In genomic region chrX:1661922-1662221, GRCh38 we compare ENCODE assay signal across 13 cellular contexts. TPM values are rescaled to one million over a fixed set of nuclear protein-coding genes. Genes with fewer than 3 reads are reported as not detected.
DNase-seq lines count a peak whose midpoint lies in the region; ATAC-seq lines count a peak whose summit lies in the region.
"Had no signal": no experiment of that assay in that cellular context is flagged by ENCODE, and none has a peak within 500 bp of the region (broad histone marks: within the 10 kb centered on the region; RNA-seq: fewer than 3 reads in every experiment).

No MANE protein-coding gene starts in this region.

- peak overlapping the region; percentile 87 for H3K4me3 Mint-ChIP-seq in activated CD4-positive, alpha-beta T cell treated with anti-CD3 and anti-CD28 coated beads, Interleukin-2, amount 10 ng/mL, durations not matched to agents 24 days and 14 days
- peak overlapping the region; percentile 90 for H3K4me3 Mint-ChIP-seq in activated naive CD8-positive, alpha-beta T cell treated with anti-CD3 and anti-CD28 coated beads, Interleukin-2, amount 10 ng/mL, durations not matched to agents 7 days and 5 days
- peak overlapping the region; percentile 70 for H3K4me3 Mint-ChIP-seq in stimulated activated effector memory CD8-positive, alpha-beta T cell treated with anti-CD3 and anti-CD28 coated beads, Interleukin-12 subunit alpha, Interleukin-12 subunit beta, amount 100 ng/mL, for 72 hours

- intact Hi-C loops in activated CD4-positive, alpha-beta T cell treated with anti-CD3 and anti-CD28 coated beads, Interleukin-2, amount 10 ng/mL, durations not matched to agents 24 days and 14 days (cut with micrococcal nuclease), result loop anchor here (1.0 kb wide), 2 partner anchors 71 to 209 kb away; partner anchors contain the start of gene AKAP17A

- H3K9me3 Mint-ChIP-seq in activated CD4-positive, alpha-beta T cell treated with anti-CD3 and anti-CD28 coated beads, Interleukin-2, amount 10 ng/mL, durations not matched to agents 24 days and 14 days, result no peaks in the 10 kb centered on the region
- no peaks in the 10 kb centered on the region for H3K9me3 Mint-ChIP-seq in activated naive CD8-positive, alpha-beta T cell treated with anti-CD3 and anti-CD28 coated beads, Interleukin-2, amount 10 ng/mL, durations not matched to agents 7 days and 5 days
- no peaks in the 10 kb centered on the region for H3K9me3 Mint-ChIP-seq in stimulated activated effector memory CD8-positive, alpha-beta T cell treated with anti-CD3 and anti-CD28 coated beads, Interleukin-12 subunit alpha, Interleukin-12 subunit beta, amount 100 ng/mL, for 72 hours

- POLR2A ChIA-PET in activated naive CD8-positive, alpha-beta T cell treated with anti-CD3 and anti-CD28 coated beads, Interleukin-2, amount 10 ng/mL, durations not matched to agents 7 days and 5 days (lab: Charles Lee), result no interaction called here

- H3K27me3 Mint-ChIP-seq in activated CD4-positive, alpha-beta T cell treated with anti-CD3 and anti-CD28 coated beads, Interleukin-2, amount 10 ng/mL, durations not matched to agents 24 days and 14 days, result no peaks in the 10 kb centered on the region
- no peaks in the 10 kb centered on the region for H3K27me3 Mint-ChIP-seq in activated naive CD8-positive, alpha-beta T cell treated with anti-CD3 and anti-CD28 coated beads, Interleukin-2, amount 10 ng/mL, durations not matched to agents 7 days and 5 days

- peak; percentile 13 for ATAC-seq in HG03097 (IDR thresholded peaks at IDR 0.05; ENCODE audit: low FRiP score, unreplicated experiment)
- peak; percentile 39 for ATAC-seq in activated naive CD8-positive, alpha-beta T cell treated with anti-CD3 and anti-CD28 coated beads, Interleukin-2, amount 10 ng/mL, durations not matched to agents 7 days and 5 days (ENCODE audit: low read depth)
- peak; percentile 56 for ATAC-seq in stimulated activated effector memory CD8-positive, alpha-beta T cell treated with anti-CD3 and anti-CD28 coated beads, Interleukin-12 subunit alpha, Interleukin-12 subunit beta, amount 100 ng/mL, for 72 hours

- H3K4me1 Mint-ChIP-seq in activated CD4-positive, alpha-beta T cell treated with anti-CD3 and anti-CD28 coated beads, Interleukin-2, amount 10 ng/mL, durations not matched to agents 24 days and 14 days, result peaks cover 30% of the 10 kb centered on the region
- peaks cover 37% of the 10 kb centered on the region for H3K4me1 Mint-ChIP-seq in activated naive CD8-positive, alpha-beta T cell treated with anti-CD3 and anti-CD28 coated beads, Interleukin-2, amount 10 ng/mL, durations not matched to agents 7 days and 5 days
- peaks cover 57% of the 10 kb centered on the region for H3K4me1 Mint-ChIP-seq in stimulated activated effector memory CD8-positive, alpha-beta T cell treated with anti-CD3 and anti-CD28 coated beads, Interleukin-12 subunit alpha, Interleukin-12 subunit beta, amount 100 ng/mL, for 72 hours

- in situ Hi-C loops in KBM-7 (cut with MboI; ENCODE audit: low pct_unique_long_range_greater_than_20kb, low sequenced_read_pairs), result loop anchor here (10.0 kb wide), 1 partner anchor 933 kb away; no protein-coding TSS in a partner anchor

- H3K27ac Mint-ChIP-seq in activated CD4-positive, alpha-beta T cell treated with anti-CD3 and anti-CD28 coated beads, Interleukin-2, amount 10 ng/mL, durations not matched to agents 24 days and 14 days, result peak overlapping the region; percentile 93
- H3K27ac Mint-ChIP-seq in activated naive CD8-positive, alpha-beta T cell treated with anti-CD3 and anti-CD28 coated beads, Interleukin-2, amount 10 ng/mL, durations not matched to agents 7 days and 5 days, result peak overlapping the region; percentile 97
- peak overlapping the region; percentile 88 for H3K27ac Mint-ChIP-seq in stimulated activated effector memory CD8-positive, alpha-beta T cell treated with anti-CD3 and anti-CD28 coated beads, Interleukin-12 subunit alpha, Interleukin-12 subunit beta, amount 100 ng/mL, for 72 hours

- no peak for DNase-seq in activated CD4-positive, alpha-beta T cell treated with anti-CD3 and anti-CD28 coated beads, Interleukin-2, amount 10 ng/mL, durations not matched to agents 24 days and 14 days
- no peak for DNase-seq in activated CD4-positive, alpha-beta T cell treated with anti-CD3 and anti-CD28 coated beads for 4 hours
- DNase-seq in activated naive CD8-positive, alpha-beta T cell treated with anti-CD3 and anti-CD28 coated beads, Interleukin-2, amount 10 ng/mL, durations not matched to agents 7 days and 5 days, result no peak
- DNase-seq in stimulated activated effector memory CD8-positive, alpha-beta T cell treated with anti-CD3 and anti-CD28 coated beads, Interleukin-12 subunit alpha, Interleukin-12 subunit beta, amount 100 ng/mL, for 72 hours (ENCODE audit: low spot score in 2 of 2), result no peak
- DNase-seq in ecto neural progenitor cell (ENCODE audit: low spot score), result no peak
- no peak for DNase-seq in KBM-7
- DNase-seq in GF-D8 (lab: John Stamatoyannopoulos, UW), result no peak
- DNase-seq: activated CD4-positive, alpha-beta T cell treated with anti-CD3 and anti-CD28 coated beads, Interleukin-2, amount 50 U/mL, for 4 hours; NCI-H1694; ovary; SK-N-SH had no signal

- H3K36me3 Mint-ChIP-seq in activated CD4-positive, alpha-beta T cell treated with anti-CD3 and anti-CD28 coated beads, Interleukin-2, amount 10 ng/mL, durations not matched to agents 24 days and 14 days (ENCODE audit: low read depth), result peaks cover 48% of the 10 kb centered on the region
- H3K36me3 Mint-ChIP-seq in activated naive CD8-positive, alpha-beta T cell treated with anti-CD3 and anti-CD28 coated beads, Interleukin-2, amount 10 ng/mL, durations not matched to agents 7 days and 5 days, result peaks cover 52% of the 10 kb centered on the region
- peaks cover 58% of the 10 kb centered on the region for H3K36me3 Mint-ChIP-seq in stimulated activated effector memory CD8-positive, alpha-beta T cell treated with anti-CD3 and anti-CD28 coated beads, Interleukin-12 subunit alpha, Interleukin-12 subunit beta, amount 100 ng/mL, for 72 hours

RNA-seq across cellular contexts. Expression of gene ASMT, which starts 47.0 kb away (rescaled TPM):
- total RNA-seq in activated CD4-positive, alpha-beta T cell treated with anti-CD3 and anti-CD28 coated beads, Interleukin-2, amount 10 ng/mL, durations not matched to agents 24 days and 14 days, result 0.21 TPM in 1 of 2 replicates, not detected in the other
- not detected for total RNA-seq in activated naive CD8-positive, alpha-beta T cell treated with anti-CD3 and anti-CD28 coated beads, Interleukin-2, amount 10 ng/mL, durations not matched to agents 7 days and 5 days
- total RNA-seq: left lung had no signal
